Comparison of ENCODE assay signal across 1 cellular context in the genomic region with DNA sequence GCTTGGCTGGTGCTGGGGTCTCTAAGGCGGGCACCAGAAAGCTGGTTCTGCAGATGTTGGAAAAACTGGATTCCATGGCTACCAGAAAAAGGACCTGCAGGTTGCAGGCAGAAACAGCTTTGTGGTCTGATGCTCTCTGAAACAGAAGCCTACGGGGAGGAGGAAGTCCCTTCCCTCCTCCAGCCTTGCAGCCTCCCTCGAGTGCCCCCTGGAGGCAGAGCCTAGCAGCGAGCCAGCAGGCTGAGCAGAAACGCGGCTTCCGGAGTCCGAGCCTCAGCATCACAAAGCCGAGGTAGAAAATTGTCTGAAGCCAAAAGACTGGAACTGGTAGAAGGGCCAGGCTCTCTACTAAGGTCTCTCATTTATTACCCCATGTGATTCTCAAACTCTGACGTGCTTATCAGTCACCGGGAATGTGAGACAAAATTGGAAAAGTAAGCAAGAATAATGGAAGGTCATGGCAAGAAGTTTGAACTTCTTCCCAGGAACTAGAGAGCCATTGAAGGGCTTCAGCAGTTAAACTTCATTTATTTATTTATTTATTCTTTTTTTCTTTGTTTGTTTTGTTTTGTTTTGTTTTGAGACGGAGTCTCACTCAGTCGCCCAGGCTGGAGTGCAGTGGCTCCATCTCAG.
TF ChIP-seq lines count a peak whose summit lies in the region.

No MANE protein-coding gene starts in this region.

TF ChIP-seq in HEK293, 187 proteins besides CTCF, POLR2A, EP300 and RAD21 (continued from another document):
- TF ChIP-seq, protein P1, sequence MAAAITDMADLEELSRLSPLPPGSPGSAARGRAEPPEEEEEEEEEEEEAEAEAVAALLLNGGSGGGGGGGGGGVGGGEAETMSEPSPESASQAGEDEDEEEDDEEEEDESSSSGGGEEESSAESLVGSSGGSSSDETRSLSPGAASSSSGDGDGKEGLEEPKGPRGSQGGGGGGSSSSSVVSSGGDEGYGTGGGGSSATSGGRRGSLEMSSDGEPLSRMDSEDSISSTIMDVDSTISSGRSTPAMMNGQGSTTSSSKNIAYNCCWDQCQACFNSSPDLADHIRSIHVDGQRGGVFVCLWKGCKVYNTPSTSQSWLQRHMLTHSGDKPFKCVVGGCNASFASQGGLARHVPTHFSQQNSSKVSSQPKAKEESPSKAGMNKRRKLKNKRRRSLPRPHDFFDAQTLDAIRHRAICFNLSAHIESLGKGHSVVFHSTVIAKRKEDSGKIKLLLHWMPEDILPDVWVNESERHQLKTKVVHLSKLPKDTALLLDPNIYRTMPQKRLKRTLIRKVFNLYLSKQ (tag by site-specific recombination; IDR thresholded peaks at IDR 0.05; ENCODE audit: borderline replicate concordance) = no peak
- TF ChIP-seq ZNF747 (tag by site-specific recombination; IDR thresholded peaks at IDR 0.05) = no peak
- no peak for TF ChIP-seq ZNF623 (tag by site-specific recombination; IDR thresholded peaks at IDR 0.05)
- no peak for TF ChIP-seq ZNF341 (tag by site-specific recombination; IDR thresholded peaks at IDR 0.05; ENCODE audit: low read depth)
- TF ChIP-seq OSR2 (tag by site-specific recombination; IDR thresholded peaks at IDR 0.05) = no peak
- TF ChIP-seq, protein P2, sequence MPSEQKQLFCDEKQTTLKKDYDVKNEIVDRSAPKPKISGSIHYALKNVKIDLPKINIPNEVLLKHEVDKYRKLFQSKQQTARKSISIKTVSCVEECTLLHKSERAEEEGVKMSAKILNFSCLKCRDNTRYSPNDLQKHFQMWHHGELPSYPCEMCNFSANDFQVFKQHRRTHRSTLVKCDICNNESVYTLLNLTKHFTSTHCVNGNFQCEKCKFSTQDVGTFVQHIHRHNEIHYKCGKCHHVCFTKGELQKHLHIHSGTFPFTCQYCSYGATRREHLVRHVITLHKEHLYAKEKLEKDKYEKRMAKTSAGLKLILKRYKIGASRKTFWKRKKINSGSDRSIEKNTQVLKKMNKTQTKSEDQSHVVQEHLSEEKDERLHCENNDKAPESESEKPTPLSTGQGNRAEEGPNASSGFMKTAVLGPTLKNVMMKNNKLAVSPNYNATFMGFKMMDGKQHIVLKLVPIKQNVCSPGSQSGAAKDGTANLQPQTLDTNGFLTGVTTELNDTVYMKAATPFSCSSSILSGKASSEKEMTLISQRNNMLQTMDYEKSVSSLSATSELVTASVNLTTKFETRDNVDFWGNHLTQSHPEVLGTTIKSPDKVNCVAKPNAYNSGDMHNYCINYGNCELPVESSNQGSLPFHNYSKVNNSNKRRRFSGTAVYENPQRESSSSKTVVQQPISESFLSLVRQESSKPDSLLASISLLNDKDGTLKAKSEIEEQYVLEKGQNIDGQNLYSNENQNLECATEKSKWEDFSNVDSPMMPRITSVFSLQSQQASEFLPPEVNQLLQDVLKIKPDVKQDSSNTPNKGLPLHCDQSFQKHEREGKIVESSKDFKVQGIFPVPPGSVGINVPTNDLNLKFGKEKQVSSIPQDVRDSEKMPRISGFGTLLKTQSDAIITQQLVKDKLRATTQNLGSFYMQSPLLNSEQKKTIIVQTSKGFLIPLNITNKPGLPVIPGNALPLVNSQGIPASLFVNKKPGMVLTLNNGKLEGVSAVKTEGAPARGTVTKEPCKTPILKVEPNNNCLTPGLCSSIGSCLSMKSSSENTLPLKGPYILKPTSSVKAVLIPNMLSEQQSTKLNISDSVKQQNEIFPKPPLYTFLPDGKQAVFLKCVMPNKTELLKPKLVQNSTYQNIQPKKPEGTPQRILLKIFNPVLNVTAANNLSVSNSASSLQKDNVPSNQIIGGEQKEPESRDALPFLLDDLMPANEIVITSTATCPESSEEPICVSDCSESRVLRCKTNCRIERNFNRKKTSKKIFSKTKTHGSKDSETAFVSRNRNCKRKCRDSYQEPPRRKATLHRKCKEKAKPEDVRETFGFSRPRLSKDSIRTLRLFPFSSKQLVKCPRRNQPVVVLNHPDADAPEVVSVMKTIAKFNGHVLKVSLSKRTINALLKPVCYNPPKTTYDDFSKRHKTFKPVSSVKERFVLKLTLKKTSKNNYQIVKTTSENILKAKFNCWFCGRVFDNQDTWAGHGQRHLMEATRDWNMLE (tag by site-specific recombination; conservative IDR thresholded peaks at IDR 0.05; ENCODE audit: low read depth) = peak; percentile 29; the same call in 1 of the 2 replicates
- TF ChIP-seq ZNF521 (tag by site-specific recombination; IDR thresholded peaks at IDR 0.05) = no peak
- peak; percentile 82 for TF ChIP-seq ZNF561 (tag by site-specific recombination; IDR thresholded peaks at IDR 0.05; ENCODE audit: borderline replicate concordance)
- TF ChIP-seq TCF7L2 (IDR thresholded peaks at IDR 0.05; ENCODE audit: borderline replicate concordance, low read depth, low read length) = no peak
- no peak for TF ChIP-seq SETDB1 (IDR thresholded peaks at IDR 0.05; ENCODE audit: insufficient read length, low read length)
- peak; percentile 29; the same call in 1 of the 2 replicates for TF ChIP-seq ZNF335 (tag by site-specific recombination; conservative IDR thresholded peaks at IDR 0.05)
- TF ChIP-seq MEIS1 (CRISPR knock-in tag; IDR thresholded peaks at IDR 0.05; ENCODE audit: borderline replicate concordance) = no peak
- TF ChIP-seq, protein P3, sequence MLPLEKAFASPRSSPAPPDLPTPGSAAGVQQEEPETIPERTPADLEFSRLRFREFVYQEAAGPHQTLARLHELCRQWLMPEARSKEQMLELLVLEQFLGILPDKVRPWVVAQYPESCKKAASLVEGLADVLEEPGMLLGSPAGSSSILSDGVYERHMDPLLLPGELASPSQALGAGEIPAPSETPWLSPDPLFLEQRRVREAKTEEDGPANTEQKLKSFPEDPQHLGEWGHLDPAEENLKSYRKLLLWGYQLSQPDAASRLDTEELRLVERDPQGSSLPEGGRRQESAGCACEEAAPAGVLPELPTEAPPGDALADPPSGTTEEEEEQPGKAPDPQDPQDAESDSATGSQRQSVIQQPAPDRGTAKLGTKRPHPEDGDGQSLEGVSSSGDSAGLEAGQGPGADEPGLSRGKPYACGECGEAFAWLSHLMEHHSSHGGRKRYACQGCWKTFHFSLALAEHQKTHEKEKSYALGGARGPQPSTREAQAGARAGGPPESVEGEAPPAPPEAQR (tag by site-specific recombination; IDR thresholded peaks at IDR 0.05) = no peak
- TF ChIP-seq ZNF2 (tag by site-specific recombination; IDR thresholded peaks at IDR 0.05) = 0 out of 2 replicates have a peak, but pooled peaks have one; percentile 22
- TF ChIP-seq TRIM28 (IDR thresholded peaks at IDR 0.05; ENCODE audit: borderline replicate concordance, low read length) = no peak
- TF ChIP-seq, protein P4, sequence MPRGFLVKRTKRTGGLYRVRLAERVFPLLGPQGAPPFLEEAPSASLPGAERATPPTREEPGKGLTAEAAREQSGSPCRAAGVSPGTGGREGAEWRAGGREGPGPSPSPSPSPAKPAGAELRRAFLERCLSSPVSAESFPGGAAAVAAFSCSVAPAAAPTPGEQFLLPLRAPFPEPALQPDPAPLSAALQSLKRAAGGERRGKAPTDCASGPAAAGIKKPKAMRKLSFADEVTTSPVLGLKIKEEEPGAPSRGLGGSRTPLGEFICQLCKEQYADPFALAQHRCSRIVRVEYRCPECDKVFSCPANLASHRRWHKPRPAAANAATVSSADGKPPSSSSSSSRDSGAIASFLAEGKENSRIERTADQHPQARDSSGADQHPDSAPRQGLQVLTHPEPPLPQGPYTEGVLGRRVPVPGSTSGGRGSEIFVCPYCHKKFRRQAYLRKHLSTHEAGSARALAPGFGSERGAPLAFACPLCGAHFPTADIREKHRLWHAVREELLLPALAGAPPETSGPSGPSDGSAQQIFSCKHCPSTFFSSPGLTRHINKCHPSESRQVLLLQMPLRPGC (tag by site-specific recombination; IDR thresholded peaks at IDR 0.05) = no peak
- no peak for TF ChIP-seq ZNF350 (tag by site-specific recombination; IDR thresholded peaks at IDR 0.05)
- no peak for TF ChIP-seq ZNF777 (tag by site-specific recombination; IDR thresholded peaks at IDR 0.05; ENCODE audit: borderline replicate concordance)
- no peak for TF ChIP-seq PRDM1 (tag by site-specific recombination; IDR thresholded peaks at IDR 0.05)
- no peak for TF ChIP-seq ZNF404 (tag by site-specific recombination; IDR thresholded peaks at IDR 0.05)
- no peak for TF ChIP-seq BCL11B (tag by site-specific recombination; IDR thresholded peaks at IDR 0.05; ENCODE audit: low read depth)
- TF ChIP-seq ZNF701 (tag by site-specific recombination; IDR thresholded peaks at IDR 0.05) = no peak
- 0 out of 2 replicates have a peak, but pooled peaks have one; percentile 69 for TF ChIP-seq ZNF660 (tag by site-specific recombination; IDR thresholded peaks at IDR 0.05)
- no peak for TF ChIP-seq ZNF223 (tag by site-specific recombination; IDR thresholded peaks at IDR 0.05)
- TF ChIP-seq KLF8 (tag by site-specific recombination; IDR thresholded peaks at IDR 0.05) = no peak
- no peak for TF ChIP-seq ZNF792 (tag by site-specific recombination; IDR thresholded peaks at IDR 0.05)
- no peak for TF ChIP-seq ZNF112 (tag by site-specific recombination; IDR thresholded peaks at IDR 0.05)
- no peak for TF ChIP-seq SCRT2 (tag by site-specific recombination; IDR thresholded peaks at IDR 0.05)
- no peak for TF ChIP-seq ZNF37A (tag by site-specific recombination; IDR thresholded peaks at IDR 0.05)
